Comparison of ENCODE assay signal across 23 cellular contexts in the genomic region with DNA sequence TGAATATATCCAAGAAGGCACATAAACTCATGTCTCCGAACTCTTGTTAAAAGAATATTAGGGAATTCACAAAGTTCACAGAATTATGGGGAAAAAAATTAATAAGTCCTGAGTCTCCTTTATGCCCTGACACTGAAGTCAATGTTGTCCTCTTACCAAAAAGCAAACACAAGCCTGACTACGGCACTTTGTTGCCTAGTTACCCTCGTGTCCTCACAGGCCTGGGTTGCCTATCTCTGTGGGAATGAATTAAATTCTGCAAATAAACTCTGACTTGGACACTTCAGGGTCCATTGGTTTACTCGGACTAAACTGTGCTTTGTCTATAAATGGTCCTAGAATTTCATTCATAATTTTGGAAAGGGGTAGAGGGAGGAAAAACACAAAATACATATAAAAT.
DNase-seq lines count a peak whose midpoint lies in the region; ATAC-seq, FAIRE-seq and TF ChIP-seq lines count a peak whose summit lies in the region.
"Had no signal": no experiment of that assay in that cellular context is flagged by ENCODE, and none has a peak within 500 bp of the region (broad histone marks: within the 10 kb centered on the region; RNA-seq: fewer than 3 reads in every experiment).

No MANE protein-coding gene starts in this region.

- H3K27ac ChIP-seq in pancreas = no peak overlapping the region
- H3K27ac ChIP-seq: brain microvascular endothelial cell, epithelial cell of prostate, heart left ventricle, skin epidermis, upper lobe of left lung had no signal

- H3K27me3 ChIP-seq in pancreas = no peaks in the 10 kb centered on the region
- H3K27me3 ChIP-seq: brain microvascular endothelial cell, heart left ventricle, upper lobe of left lung had no signal

- no peaks in the 10 kb centered on the region for H3K4me1 ChIP-seq in pancreas
- H3K4me1 ChIP-seq: heart left ventricle, upper lobe of left lung had no signal

- WGBS in pancreas, 2 donors = 20 to 30% methylated on average over 4 of the region's 4 CpGs

- ATAC-seq in pancreas (peak in 3 of 4 donors; percentile 37 to 91 (median 84)), HG02840 (IDR thresholded peaks at IDR 0.05; ENCODE audit: low FRiP score, unreplicated experiment) (no peak)
- ATAC-seq: activated CD8-positive, alpha-beta memory T cell treated with anti-CD3 and anti-CD28 coated beads, Interleukin-2, amount 10 ng/mL, durations not matched to agents 7 days and 5 days; activated T-cell treated with anti-CD3 and anti-CD28 coated beads, Interleukin-2, amount 50 U/mL, for 72 hours; heart left ventricle; HepG2 had no signal

- peak; percentile 50 for DNase-seq in LNCaP clone FGC (ENCODE audit: low read depth)
- peak; percentile 69 for DNase-seq in NCI-H2029 (lab: John Stamatoyannopoulos, UW)
- DNase-seq in NCI-H748 treated with DMSO at 0.1 percent for 48 hours (lab: John Stamatoyannopoulos, UW) = peak; percentile 80
- DNase-seq in pancreas = no peak
- no peak for DNase-seq in NCI-H82 (lab: John Stamatoyannopoulos, UW)
- no peak for DNase-seq in urothelium cell line (ENCODE audit: low spot score)
- DNase-seq in NOMO-1 treated with DMSO at 0.1 percent for 48 hours (lab: John Stamatoyannopoulos, UW; ENCODE audit: unreplicated experiment) = no peak
- DNase-seq: activated CD4-positive, alpha-beta T cell treated with anti-CD3 and anti-CD28 coated beads, Interleukin-2, amount 50 U/mL, for 1 hour; activated CD8-positive, alpha-beta memory T cell treated with anti-CD3 and anti-CD28 coated beads, Interleukin-2, amount 10 ng/mL, durations not matched to agents 7 days and 5 days; activated naive CD4-positive, alpha-beta T cell treated with anti-CD3 and anti-CD28 coated beads for 36 hours; activated T-cell treated with anti-CD3 and anti-CD28 coated beads, Interleukin-2, amount 50 U/mL, for 72 hours; brain microvascular endothelial cell; heart left ventricle; NCI-H1048; NCI-H524 treated with DMSO at 0.1 percent for 48 hours; T-helper 9 cell; upper lobe of left lung had no signal

- FAIRE-seq in pancreas (lab: Jason Lieb, UNC) (no peak), urothelium cell line (lab: Jason Lieb, UNC) (no peak)
- FAIRE-seq: GM18507, H1, HepG2 had no signal

- H3K36me3 ChIP-seq in pancreas = no peaks in the 10 kb centered on the region
- H3K36me3 ChIP-seq: brain microvascular endothelial cell, heart left ventricle, upper lobe of left lung had no signal

- H3K4me3 ChIP-seq in LNCaP clone FGC (ENCODE audit: low read depth, low read length) = no peak overlapping the region
- H3K4me3 ChIP-seq in pancreas = no peak overlapping the region
- H3K4me3 ChIP-seq: heart left ventricle, skin epidermis, upper lobe of left lung had no signal

- H3K9me3 ChIP-seq in pancreas = no peaks in the 10 kb centered on the region
- H3K9me3 ChIP-seq: heart left ventricle, upper lobe of left lung had no signal

- intact Hi-C loops in pancreas (cut with DNase I) = no loop called here

- TF ChIP-seq CTCF in LNCaP clone FGC (IDR thresholded peaks at IDR 0.05; ENCODE audit: control insufficient read depth, extremely low read depth, insufficient read depth) (no peak), pancreas (IDR thresholded peaks at IDR 0.05) (no peak)

Comparison
In these comparisons a context has a peak if more than half of its experiments do, and no peak if none do; other contexts are left out.
1. DNase-seq: peak in LNCaP clone FGC (single experiment), NCI-H2029 (single experiment) and NCI-H748 treated with DMSO at 0.1 percent for 48 hours (single experiment); none in pancreas (0 of 6), NCI-H82 (single experiment), urothelium cell line (single experiment) and NOMO-1 treated with DMSO at 0.1 percent for 48 hours (single experiment).